ENCODE assay signal across 9 cellular contexts in genomic region chr3:196080517-196080841, GRCh38. TPM values are rescaled to one million over a fixed set of nuclear protein-coding genes. Genes with fewer than 3 reads are reported as not detected.
DNase-seq lines count a peak whose midpoint lies in the region; ATAC-seq and TF ChIP-seq lines count a peak whose summit lies in the region.
"Had no signal": no experiment of that assay in that cellular context is flagged by ENCODE, and none has a peak within 500 bp of the region (broad histone marks: within the 10 kb centered on the region; RNA-seq: fewer than 3 reads in every experiment).

No MANE protein-coding gene starts in this region.

- H3K27ac ChIP-seq in left lung (no peak overlapping the region), tibial artery (no peak overlapping the region)

- intact Hi-C loops in left lung (cut with DNase I) (no loop called here), tibial artery (cut with DNase I; ENCODE audit: low total_unique reads) (no loop called here)

- no peaks in the 10 kb centered on the region for H3K27me3 Mint-ChIP-seq in activated T-cell treated with anti-CD3 and anti-CD28 coated beads, Interleukin-2, amount 50 U/mL, for 4 hours (ENCODE audit: low read depth)
- H3K27me3 Mint-ChIP-seq in activated naive CD8-positive, alpha-beta T cell = no peaks in the 10 kb centered on the region

- H3K4me3 Mint-ChIP-seq in activated T-cell treated with anti-CD3 and anti-CD28 coated beads, Interleukin-2, amount 50 U/mL, for 4 hours = peak overlapping the region; percentile 98
- peak overlapping the region; percentile 100 for H3K4me3 Mint-ChIP-seq in activated naive CD8-positive, alpha-beta T cell

- no peak for DNase-seq in activated T-cell treated with anti-CD3 and anti-CD28 coated beads, Interleukin-2, amount 50 U/mL, for 4 hours
- no peak for DNase-seq in activated T-cell treated with anti-CD3 and anti-CD28 coated beads, Interleukin-2, amount 50 U/mL, for 48 hours
- no peak for DNase-seq in left lung
- DNase-seq in tibial artery = no peak
- DNase-seq in stimulated activated CD4-positive, alpha-beta T cell treated with anti-CD3 and anti-CD28 coated beads, Interleukin-4, amount 100 ng/mL, for 4 hours = no peak
- no peak for DNase-seq in activated CD4-positive, CD25-positive, alpha-beta regulatory T cell treated with anti-CD3 and anti-CD28 coated beads, Interleukin-2, amount 50 U/mL, for 72 hours
- DNase-seq in dedifferentiated amniotic fluid mesenchymal stem cell (ENCODE audit: extremely low spot score) = no peak
- DNase-seq: GF-D8 had no signal

- H3K36me3 ChIP-seq in left lung (peaks cover 0 to 17% of the 10 kb centered on the region in 2 donors), tibial artery (peaks cover 0 to 9% (median 1%) of the 10 kb centered on the region in 3 donors)

- H3K4me3 ChIP-seq in left lung (peak overlapping the region; percentile 70 to 98), tibial artery (peak overlapping the region; percentile 72 to 87)

- TF ChIP-seq CTCF in left lung (IDR thresholded peaks at IDR 0.05) (no peak), tibial artery (IDR thresholded peaks at IDR 0.05) (no peak)

- peaks cover 40% of the 10 kb centered on the region for H3K4me1 Mint-ChIP-seq in activated T-cell treated with anti-CD3 and anti-CD28 coated beads, Interleukin-2, amount 50 U/mL, for 4 hours (ENCODE audit: low read depth)
- peaks cover 40% of the 10 kb centered on the region for H3K4me1 Mint-ChIP-seq in activated naive CD8-positive, alpha-beta T cell (ENCODE audit: low read depth)

- H3K9me3 Mint-ChIP-seq in activated T-cell treated with anti-CD3 and anti-CD28 coated beads, Interleukin-2, amount 50 U/mL, for 4 hours = no peaks in the 10 kb centered on the region
- no peaks in the 10 kb centered on the region for H3K9me3 Mint-ChIP-seq in activated naive CD8-positive, alpha-beta T cell (ENCODE audit: low read depth)

- peak overlapping the region; percentile 98 for H3K27ac Mint-ChIP-seq in activated naive CD8-positive, alpha-beta T cell

- H3K9me3 ChIP-seq in left lung (no peaks in the 10 kb centered on the region), tibial artery (no peaks in the 10 kb centered on the region)

- H3K27me3 ChIP-seq in left lung (no peaks in the 10 kb centered on the region), tibial artery (no peaks in the 10 kb centered on the region)

- peaks cover 16% of the 10 kb centered on the region for H3K36me3 Mint-ChIP-seq in activated T-cell treated with anti-CD3 and anti-CD28 coated beads, Interleukin-2, amount 50 U/mL, for 4 hours (ENCODE audit: insufficient read depth)
- H3K36me3 Mint-ChIP-seq in activated naive CD8-positive, alpha-beta T cell = peaks cover 11% of the 10 kb centered on the region

- H3K4me1 ChIP-seq in left lung (peaks cover 14 to 28% of the 10 kb centered on the region in 2 donors), tibial artery (peaks cover 0 to 19% (median 8%) of the 10 kb centered on the region in 4 donors)

- ATAC-seq in activated T-cell treated with anti-CD3 and anti-CD28 coated beads, Interleukin-2, amount 50 U/mL, for 4 hours = no peak
- no peak for ATAC-seq in left lung

RNA-seq across cellular contexts. Expression of gene TFRC, which starts 1.4 kb away (rescaled TPM):
- total RNA-seq in activated T-cell treated with anti-CD3 and anti-CD28 coated beads, Interleukin-2, amount 50 U/mL, for 4 hours = 100 to 1,000 TPM; 529 to 568 (median 554) TPM
- total RNA-seq in left lung = 100 to 1,000 TPM; 190 to 327 TPM
